27 cellular contexts compared by ENCODE assay signal in the genomic region with DNA sequence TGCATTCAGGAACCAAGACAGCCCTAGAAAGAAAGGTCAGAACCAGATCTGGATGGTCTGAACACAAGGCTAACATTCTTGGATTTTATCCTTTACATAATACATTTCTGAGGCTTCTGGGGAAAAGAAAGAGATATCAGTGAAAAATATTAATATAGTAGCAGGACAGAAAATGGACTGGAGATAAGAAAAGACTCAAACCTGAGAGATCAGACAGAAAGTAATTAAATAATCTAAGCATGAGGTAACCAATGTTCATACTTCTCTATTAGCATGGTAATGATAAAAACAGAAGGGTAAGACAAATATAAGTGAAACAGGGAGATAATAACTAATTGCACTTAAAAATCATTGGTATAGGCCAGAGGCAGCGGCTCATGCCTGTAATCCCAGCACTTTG.
"Had no signal": no experiment of that assay in that cellular context is flagged by ENCODE, and none has a peak within 500 bp of the region (broad histone marks: within the 10 kb centered on the region; RNA-seq: fewer than 3 reads in every experiment).

No MANE protein-coding gene starts in this region.

- H3K27me3 Mint-ChIP-seq: naive thymus-derived CD8-positive, alpha-beta T cell had no signal

- H3K27ac ChIP-seq: dorsolateral prefrontal cortex, esophagus muscularis mucosa, foreskin keratinocyte, gastroesophageal sphincter, heart left ventricle, hepatocyte, left lung, ovary, psoas muscle, sigmoid colon, suprapubic skin, transverse colon, upper lobe of right lung, uterus had no signal

- ATAC-seq: foreskin keratinocyte; gastroesophageal sphincter; heart left ventricle; left lung; naive thymus-derived CD8-positive, alpha-beta T cell; psoas muscle; right cardiac atrium; upper lobe of right lung had no signal

- H3K4me3 Mint-ChIP-seq: endodermal cell; stimulated activated effector memory CD8-positive, alpha-beta T cell treated with anti-CD3 and anti-CD28 coated beads, Interleukin-12 subunit alpha, Interleukin-12 subunit beta, amount 100 ng/mL, for 72 hours had no signal

- H3K27ac Mint-ChIP-seq: endodermal cell; stimulated activated effector memory CD8-positive, alpha-beta T cell treated with anti-CD3 and anti-CD28 coated beads, Interleukin-12 subunit alpha, Interleukin-12 subunit beta, amount 100 ng/mL, for 72 hours had no signal

- H3K9me3 Mint-ChIP-seq: naive thymus-derived CD8-positive, alpha-beta T cell had no signal

- DNase-seq: dorsolateral prefrontal cortex; effector CD4-positive, alpha-beta T cell; endodermal cell; foreskin keratinocyte; heart left ventricle; kidney; left lung; mesenchymal stem cell; midbrain; naive thymus-derived CD8-positive, alpha-beta T cell; occipital lobe; ovary; posterior cingulate gyrus; psoas muscle; right cardiac atrium; sigmoid colon; stimulated activated CD4-positive, alpha-beta T cell treated with anti-CD3 and anti-CD28 coated beads, Interleukin-2, amount 100 ng/mL, for 24 hours; stimulated activated CD4-positive, alpha-beta T cell treated with anti-CD3 and anti-CD28 coated beads, Interleukin-4, amount 100 ng/mL, for 24 hours; stimulated activated naive CD4-positive, alpha-beta T cell treated with Interleukin-2 at 50 U/mL for 16 hours; transverse colon; upper lobe of right lung; uterus had no signal
